In the genomic region with DNA sequence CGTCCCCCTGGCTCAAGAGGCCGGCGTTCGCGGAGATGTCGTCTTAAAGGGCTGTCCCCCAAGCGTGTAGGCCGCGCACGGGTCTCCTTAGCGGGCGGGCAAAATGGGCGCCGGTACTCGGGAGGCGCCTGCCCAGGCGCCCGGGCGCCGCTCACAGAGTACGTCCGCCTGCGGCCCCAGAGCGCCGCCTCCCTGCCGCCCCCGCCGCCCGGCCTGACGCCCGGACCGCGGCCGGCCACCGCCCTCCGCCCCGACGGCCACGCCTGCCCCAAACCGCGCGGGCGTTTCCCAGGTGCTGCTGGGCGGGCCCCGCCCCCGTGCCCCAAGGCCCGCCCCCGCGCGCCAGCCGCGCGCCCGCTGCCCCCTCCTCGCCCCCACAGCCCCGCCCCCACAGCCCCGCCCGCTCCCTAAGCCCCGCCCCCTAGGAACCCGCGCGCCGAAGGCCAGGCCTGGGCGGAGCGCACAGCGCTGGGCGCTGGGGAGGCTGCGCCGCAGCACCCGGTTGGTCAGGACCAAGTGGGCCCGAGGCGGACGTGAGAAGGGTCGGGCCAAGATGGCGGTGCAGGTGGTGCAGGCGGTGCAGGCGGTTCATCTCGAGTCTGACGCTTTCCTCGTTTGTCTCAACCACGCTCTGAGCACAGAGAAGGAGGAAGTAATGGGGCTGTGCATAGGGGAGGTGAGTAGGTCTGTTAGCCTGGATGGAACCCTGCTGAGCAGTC, we compare ENCODE assay signal across 8 cellular contexts. TPM values are rescaled to one million over a fixed set of nuclear protein-coding genes. Genes with fewer than 3 reads are reported as not detected.
DNase-seq lines count a peak whose midpoint lies in the region; ATAC-seq and TF ChIP-seq lines count a peak whose summit lies in the region.

A gene (plus strand): TSS at position 534 of the 719 bp plus-strand sequence. CDS start 20 bp downstream, at position 554.
A gene with protein sequence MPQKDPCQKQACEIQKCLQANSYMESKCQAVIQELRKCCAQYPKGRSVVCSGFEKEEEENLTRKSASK (minus strand): TSS at position 162 of the 719 bp plus-strand sequence. CDS start 7,113 bp downstream, outside the sequence.
A gene with protein sequence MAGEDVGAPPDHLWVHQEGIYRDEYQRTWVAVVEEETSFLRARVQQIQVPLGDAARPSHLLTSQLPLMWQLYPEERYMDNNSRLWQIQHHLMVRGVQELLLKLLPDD (minus strand): TSS at position 162 of the 719 bp plus-strand sequence. CDS start 5,126 bp downstream, outside the sequence.

- TF ChIP-seq POLR2A in GM19193 (IDR thresholded peaks at IDR 0.05; ENCODE audit: extremely low read depth, insufficient read depth, insufficient read length), result peak; percentile 71

- ATAC-seq in HG03432 (IDR thresholded peaks at IDR 0.05; ENCODE audit: unreplicated experiment), result peak; percentile 92

- intact Hi-C loops in colonic mucosa (cut with DNase I), result no loop called here

- no peaks in the 10 kb centered on the region for H3K4me1 ChIP-seq in colonic mucosa

- TF ChIP-seq CTCF in colonic mucosa (IDR thresholded peaks at IDR 0.05), result no peak

- peak within 1 kb of the TSS; percentile 78 for H3K27ac ChIP-seq in colonic mucosa

- peak; percentile 84 for DNase-seq in Ammon's horn (ENCODE audit: low spot score)
- peak; percentile 79 for DNase-seq in NCI-H510A treated with DMSO at 0.1 percent for 48 hours (lab: John Stamatoyannopoulos, UW)
- peak; percentile 66 to 77 for DNase-seq in activated CD4-positive, alpha-beta T cell treated with anti-CD3 and anti-CD28 coated beads for 4 hours
- peak; percentile 83 for DNase-seq in colonic mucosa
- peak; percentile 91 for DNase-seq in left kidney (ENCODE audit: low read depth, low spot score)
- DNase-seq in stimulated activated CD4-positive, alpha-beta T cell treated with anti-CD3 and anti-CD28 coated beads, Interleukin-1b, Interleukin-23, amount 100 ng/mL, for 48 hours, result peak; percentile 81

- peak within 1 kb of the TSS; percentile 53 for H3K4me3 ChIP-seq in colonic mucosa

- no peaks in the 10 kb centered on the region for H3K9me3 ChIP-seq in colonic mucosa

- no peaks in the 10 kb centered on the region for H3K27me3 ChIP-seq in colonic mucosa

- H3K9ac ChIP-seq in colonic mucosa (ENCODE audit: low read depth in 2 of 2, low read length in 2 of 2), result peak within 1 kb of the TSS; percentile 75 to 84

- H3K36me3 ChIP-seq in colonic mucosa, result no peaks in the 10 kb centered on the region

RNA-seq across cellular contexts. Expression of the first gene that starts in this region (rescaled TPM):
- 10 to 100 TPM; 45.6 to 45.9 TPM for total RNA-seq in colonic mucosa

RNA-seq across cellular contexts. Expression of the second gene that starts in this region (rescaled TPM):
- total RNA-seq in colonic mucosa, result 1 to 10 TPM; 5.6 to 6.6 TPM

RNA-seq across cellular contexts. Expression of the third gene that starts in this region (rescaled TPM):
- total RNA-seq in colonic mucosa, result 10 to 100 TPM; 12.2 to 15.3 TPM

Comparison
In these comparisons a context has a peak if more than half of its experiments do, and no peak if none do; other contexts are left out.
1. Peak in every context shown above with its lines: DNase-seq, ATAC-seq, H3K4me3 ChIP-seq and H3K27ac ChIP-seq.